In the genomic region with DNA sequence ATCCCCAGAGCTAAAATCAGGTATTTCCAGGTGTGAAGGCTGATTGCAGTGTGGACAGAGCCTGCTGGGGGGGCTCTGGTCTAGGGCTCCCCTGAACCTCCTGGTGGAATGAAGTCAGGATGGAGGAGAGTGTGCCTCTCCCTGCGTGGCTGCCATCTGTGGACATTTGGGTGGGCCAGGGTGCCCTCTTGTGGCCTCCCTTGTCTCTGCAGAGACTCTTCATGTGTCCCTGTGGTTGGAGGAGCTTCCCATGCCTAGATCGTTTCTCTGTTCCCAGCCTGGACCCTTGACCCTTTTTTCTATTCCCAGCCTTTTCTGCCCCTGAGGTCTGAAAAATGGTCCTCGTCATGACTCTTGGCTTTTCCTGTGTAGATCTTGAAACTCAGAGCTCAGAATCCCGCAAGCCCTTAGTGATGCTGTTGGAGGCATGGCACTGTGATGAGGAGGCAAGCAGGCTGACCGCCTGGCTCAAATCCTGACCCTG, we compare ENCODE assay signal across 8 cellular contexts. TPM values are rescaled to one million over a fixed set of nuclear protein-coding genes. Genes with fewer than 3 reads are reported as not detected.
A peak's percentile ranks its signal among the peaks of the same experiment; 100 is the strongest.
DNase-seq lines count a peak whose midpoint lies in the region; ATAC-seq, FAIRE-seq and TF ChIP-seq lines count a peak whose summit lies in the region.

No MANE protein-coding gene starts in this region.

- H3K36me3 Mint-ChIP-seq in naive thymus-derived CD4-positive, alpha-beta T cell: peaks cover 0 to 11% (median 0%) of the 10 kb centered on the region in 5 donors

- H3K27me3 ChIP-seq in naive thymus-derived CD4-positive, alpha-beta T cell (ENCODE audit: control insufficient read depth in 2 of 2, insufficient read depth in 2 of 2, low read length in 2 of 2): no peaks in the 10 kb centered on the region
- no peaks in the 10 kb centered on the region for H3K27me3 ChIP-seq in suprapubic skin

- H3K4me3 ChIP-seq in naive thymus-derived CD4-positive, alpha-beta T cell (ENCODE audit: low read length): no peak overlapping the region
- H3K4me3 ChIP-seq in suprapubic skin: no peak overlapping the region

- no peaks in the 10 kb centered on the region for H3K4me1 ChIP-seq in naive thymus-derived CD4-positive, alpha-beta T cell (ENCODE audit: control insufficient read depth in 2 of 2, insufficient read depth in 2 of 2, low read length in 2 of 2)
- H3K4me1 ChIP-seq in suprapubic skin: no peaks in the 10 kb centered on the region

- DNase-seq in ACHN (peak; percentile 41), GM12892 (ENCODE audit: insufficient read length) (peak; percentile 32), NCI-H524 treated with DMSO at 0.1 percent for 48 hours (lab: John Stamatoyannopoulos, UW) (peak; percentile 14), epidermal melanocyte (ENCODE audit: insufficient read length, low spot score) (peak; percentile 57), suprapubic skin (ENCODE audit: low spot score in 2 of 2) (no peak)
- peak; percentile 79 for DNase-seq in activated CD8-positive, alpha-beta memory T cell treated with anti-CD3 and anti-CD28 coated beads for 24 hours
- peak in 8 of 9 donors; percentile 18 to 51 (median 43) for DNase-seq in naive thymus-derived CD4-positive, alpha-beta T cell

- H3K27ac ChIP-seq in naive thymus-derived CD4-positive, alpha-beta T cell (ENCODE audit: low read depth, low read length): no peak overlapping the region
- H3K27ac ChIP-seq in suprapubic skin: no peak overlapping the region

- TF ChIP-seq POLR2A in GM12892 (IDR thresholded peaks at IDR 0.05; ENCODE audit: low read depth, low read length) (no peak), suprapubic skin (IDR thresholded peaks at IDR 0.05) (no peak)

- peak overlapping the region in 1 of 9 donors; percentile 60 for H3K27ac Mint-ChIP-seq in naive thymus-derived CD4-positive, alpha-beta T cell

- no peaks in the 10 kb centered on the region for H3K9me3 ChIP-seq in naive thymus-derived CD4-positive, alpha-beta T cell (ENCODE audit: control insufficient read depth in 2 of 3, low read length in 3 of 3)
- no peaks in the 10 kb centered on the region for H3K9me3 ChIP-seq in suprapubic skin

- FAIRE-seq in GM12892 (lab: Jason Lieb, UNC): peak; percentile 60

- peaks cover 5 to 7% (median 6%) of the 10 kb centered on the region in 7 donors for H3K4me1 Mint-ChIP-seq in naive thymus-derived CD4-positive, alpha-beta T cell

- ATAC-seq in naive thymus-derived CD4-positive, alpha-beta T cell: peak; percentile 87
- ATAC-seq in GM21825 (IDR thresholded peaks at IDR 0.05; ENCODE audit: unreplicated experiment): no peak

- TF ChIP-seq EP300 in suprapubic skin (IDR thresholded peaks at IDR 0.05): no peak

- peaks cover 0 to 10% (median 0%) of the 10 kb centered on the region in 11 donors for H3K9me3 Mint-ChIP-seq in naive thymus-derived CD4-positive, alpha-beta T cell

- peak; percentile 49 to 75 for TF ChIP-seq CTCF in suprapubic skin (IDR thresholded peaks at IDR 0.05)

- in situ Hi-C loops in ACHN (cut with HindIII; ENCODE audit: low pct_ligation_motif_present, low pct_unique_long_range_greater_than_20kb, low sequenced_read_pairs): no loop called here

- POLR2A ChIA-PET in naive thymus-derived CD4-positive, alpha-beta T cell (lab: Charles Lee): no interaction called here

- intact Hi-C loops in naive thymus-derived CD4-positive, alpha-beta T cell (cut with micrococcal nuclease): loop anchor here (1.0 to 10.0 kb wide), 6 partner anchors 10 to 292 kb away; partner anchors contain the start of genes PSMF1 (in 1 of the 2) and TMEM74B (in 1 of the 2)

- CTCF ChIA-PET in naive thymus-derived CD4-positive, alpha-beta T cell (lab: Charles Lee): interaction anchor here (0.6 to 2.7 kb wide), 9 partner anchors 9 to 152 kb away, joined by 3 to 20 read pairs (median 3); no protein-coding TSS in a partner anchor

- 32% methylated on average over 5 of the region's 5 CpGs for WGBS in suprapubic skin

- no peak overlapping the region for H3K4me3 Mint-ChIP-seq in naive thymus-derived CD4-positive, alpha-beta T cell

- H3K27me3 Mint-ChIP-seq in naive thymus-derived CD4-positive, alpha-beta T cell: peaks cover 0 to 10% (median 0%) of the 10 kb centered on the region in 5 donors

- H3K36me3 ChIP-seq in naive thymus-derived CD4-positive, alpha-beta T cell (ENCODE audit: control insufficient read depth in 2 of 3, insufficient read depth in 3 of 3, low read length in 3 of 3): no peaks in the 10 kb centered on the region
- H3K36me3 ChIP-seq in suprapubic skin: no peaks in the 10 kb centered on the region

RNA-seq across cellular contexts. Expression of gene PSMF1, which starts 9.9 kb away (rescaled TPM):
- polyA plus RNA-seq in GM12892 (2012; ENCODE audit: missing spikeins): 54.9 TPM
- total RNA-seq in naive thymus-derived CD4-positive, alpha-beta T cell: 100 to 1,000 TPM in 4 of 5 experiments, 10 to 100 TPM in 1; 88.7 to 157 (median 114) TPM
- polyA plus RNA-seq in naive thymus-derived CD4-positive, alpha-beta T cell: 100 to 1,000 TPM; 127 to 140 TPM
- 100 to 1,000 TPM; 106 to 186 (median 142) TPM for total RNA-seq in suprapubic skin

Comparison
In these comparisons a context has a peak if more than half of its experiments do, and no peak if none do; other contexts are left out.
1. DNase-seq: peak in ACHN (single experiment), GM12892 (single experiment), NCI-H524 treated with DMSO at 0.1 percent for 48 hours (single experiment), activated CD8-positive, alpha-beta memory T cell treated with anti-CD3 and anti-CD28 coated beads for 24 hours (single experiment), epidermal melanocyte (single experiment) and naive thymus-derived CD4-positive, alpha-beta T cell (8 of 9); none in suprapubic skin (0 of 2).